30 cellular contexts compared by ENCODE assay signal in the genomic region with DNA sequence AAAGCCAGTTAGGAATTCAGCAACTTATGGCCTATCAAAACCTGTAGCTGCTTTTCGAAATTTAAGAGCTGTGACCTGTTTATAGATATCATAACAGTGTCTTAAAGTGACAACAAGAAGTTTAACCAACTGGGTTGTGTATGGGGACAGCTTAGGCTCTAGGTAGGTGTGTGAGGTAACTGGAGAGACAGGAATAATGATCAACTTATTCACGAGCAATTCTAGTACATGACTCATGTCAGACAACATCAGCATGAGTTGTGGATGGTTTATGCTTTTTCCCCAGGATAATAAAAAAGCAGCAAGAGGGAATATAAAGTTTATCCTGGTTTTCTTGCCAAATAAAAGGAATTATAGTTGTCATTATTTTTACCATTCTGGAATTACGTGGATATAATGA.
DNase-seq lines count a peak whose midpoint lies in the region; ATAC-seq and TF ChIP-seq lines count a peak whose summit lies in the region.
"Had no signal": no experiment of that assay in that cellular context is flagged by ENCODE, and none has a peak within 500 bp of the region (broad histone marks: within the 10 kb centered on the region; RNA-seq: fewer than 3 reads in every experiment).

No MANE protein-coding gene starts in this region.

- H3K9ac ChIP-seq in PC-3 (ENCODE audit: low read length) = no peak overlapping the region
- H3K9ac ChIP-seq: BLaER1 had no signal

- TF ChIP-seq CTCF in PC-3 (conservative IDR thresholded peaks at IDR 0.05; ENCODE audit: low read depth, low read length) (no peak), choroid plexus epithelial cell (conservative IDR thresholded peaks at IDR 0.05; ENCODE audit: low read depth, low read length) (no peak)

- no peaks in the 10 kb centered on the region for H3F3A ChIP-seq in PC-3 (ENCODE audit: low read length, unreplicated experiment)

- H3K36me3 ChIP-seq in PC-3 (ENCODE audit: low read depth, low read length) = no peaks in the 10 kb centered on the region
- H3K36me3 ChIP-seq: right atrium auricular region had no signal

- H3K27ac ChIP-seq in PC-3 (ENCODE audit: low read length) = no peak overlapping the region
- H3K27ac ChIP-seq: BLaER1, heart right ventricle, left lung, right atrium auricular region had no signal

- no peaks in the 10 kb centered on the region for H4K20me1 ChIP-seq in PC-3 (ENCODE audit: low read length)
- H4K20me1 ChIP-seq: BLaER1 had no signal

- POLR2A ChIA-PET in PC-3 (lab: Charles Lee; ENCODE audit: unreplicated experiment) = no interaction called here

- BruUV-seq in PC-3 (replicated peaks; lab: Mats Ljungman, UMichigan) = no TSS peak

- no peaks in the 10 kb centered on the region for H3K79me2 ChIP-seq in PC-3 (ENCODE audit: low read length)

- H3K4me3 ChIP-seq in PC-3 (ENCODE audit: low read length) (no peak overlapping the region), choroid plexus epithelial cell (ENCODE audit: low read depth, low read length) (no peak overlapping the region)
- H3K4me3 ChIP-seq: BLaER1, heart right ventricle, left lung, right atrium auricular region had no signal

- H3K27ac Mint-ChIP-seq in memory B cell = peak overlapping the region; percentile 32
- H3K27ac Mint-ChIP-seq: activated CD4-positive, alpha-beta T cell treated with anti-CD3 and anti-CD28 coated beads for 36 hours; activated naive CD4-positive, alpha-beta T cell treated with anti-CD3 and anti-CD28 coated beads, Interleukin-2, amount 10 ng/mL, durations not matched to agents 7 days and 5 days; activated T-cell treated with anti-CD3 and anti-CD28 coated beads, Interleukin-2, amount 50 U/mL, for 72 hours; natural killer cell; T-helper 1 cell treated with Interleukin-12 subunit alpha and Interleukin-12 subunit beta and Interleukin-4 antibody, amounts not matched to agents 30 μg/mL and 1 μg/mL, for 36 hours had no signal

- H3K27me3 ChIP-seq in PC-3 (ENCODE audit: low read length) = no peaks in the 10 kb centered on the region
- H3K27me3 ChIP-seq: BLaER1, heart right ventricle, left lung, right atrium auricular region had no signal

- H3K9me3 ChIP-seq in PC-3 (ENCODE audit: low read length) = no peaks in the 10 kb centered on the region
- H3K9me3 ChIP-seq: BLaER1, left lung, right atrium auricular region had no signal

- peaks cover 50% of the 10 kb centered on the region for H3K36me3 Mint-ChIP-seq in memory B cell
- H3K36me3 Mint-ChIP-seq: natural killer cell had no signal

- no peaks in the 10 kb centered on the region for H3K4me1 Mint-ChIP-seq in memory B cell
- H3K4me1 Mint-ChIP-seq: activated CD4-positive, alpha-beta T cell treated with anti-CD3 and anti-CD28 coated beads for 36 hours; activated naive CD4-positive, alpha-beta T cell treated with anti-CD3 and anti-CD28 coated beads, Interleukin-2, amount 10 ng/mL, durations not matched to agents 7 days and 5 days; natural killer cell had no signal

- no peak overlapping the region for H3K4me3 Mint-ChIP-seq in memory B cell
- H3K4me3 Mint-ChIP-seq: activated CD4-positive, alpha-beta T cell treated with anti-CD3 and anti-CD28 coated beads for 36 hours; activated naive CD4-positive, alpha-beta T cell treated with anti-CD3 and anti-CD28 coated beads, Interleukin-2, amount 10 ng/mL, durations not matched to agents 7 days and 5 days; activated T-cell treated with anti-CD3 and anti-CD28 coated beads, Interleukin-2, amount 50 U/mL, for 72 hours; natural killer cell; T-helper 1 cell treated with Interleukin-12 subunit alpha and Interleukin-12 subunit beta and Interleukin-4 antibody, amounts not matched to agents 30 μg/mL and 1 μg/mL, for 36 hours had no signal

- H3K4me2 ChIP-seq in PC-3 (ENCODE audit: low read length) = peak overlapping the region; percentile 33; the same call in 1 of the 2 replicates
- H3K4me2 ChIP-seq: BLaER1 had no signal

- H3K9me2 ChIP-seq in PC-3 (replicated peaks; ENCODE audit: low read length) = no peaks in the 10 kb centered on the region

- peak; percentile 100 for ATAC-seq in PC-3
- ATAC-seq in memory B cell (ENCODE audit: low read depth) = no peak
- no peak for ATAC-seq in GM18520 (IDR thresholded peaks at IDR 0.05; ENCODE audit: unreplicated experiment)
- no peak for ATAC-seq in HG02981 (IDR thresholded peaks at IDR 0.05; ENCODE audit: unreplicated experiment)
- ATAC-seq: activated CD4-positive, alpha-beta T cell treated with anti-CD3 and anti-CD28 coated beads for 36 hours; activated T-cell treated with anti-CD3 and anti-CD28 coated beads, Interleukin-2, amount 50 U/mL, for 72 hours; heart right ventricle; left lung; natural killer cell; Panc1; stimulated activated naive CD8-positive, alpha-beta T cell treated with anti-CD3 and anti-CD28 coated beads, Interleukin-15, Interleukin-2, amounts not matched to agents 100 U/mL and 50 U/mL, for 24 hours had no signal

- CTCF ChIA-PET in PC-3 (lab: Charles Lee) = no interaction called here

- peaks cover 13% of the 10 kb centered on the region for H3K9me3 Mint-ChIP-seq in memory B cell

- intact Hi-C loops in PC-3 (cut with micrococcal nuclease) = loop anchor here (1.0 to 10.0 kb wide), 3 partner anchors 48 to 196 kb away; no protein-coding TSS in a partner anchor

- DNase-seq in EL (peak; percentile 38), PC-3 (peak; percentile 73), choroid plexus epithelial cell (ENCODE audit: low read depth) (peak; percentile 15), memory B cell (ENCODE audit: low spot score in 2 of 2) (no peak), HPDE6-E6E7 (ENCODE audit: extremely low spot score) (no peak), germinal center (ENCODE audit: low spot score) (no peak)
- DNase-seq: activated CD4-positive, alpha-beta T cell treated with anti-CD3 and anti-CD28 coated beads for 36 hours; activated naive CD4-positive, alpha-beta T cell treated with anti-CD3 and anti-CD28 coated beads, Interleukin-2, amount 10 ng/mL, durations not matched to agents 7 days and 5 days; activated T-cell treated with anti-CD3 and anti-CD28 coated beads, Interleukin-2, amount 50 U/mL, for 72 hours; anterior cingulate cortex; central memory CD4-positive, alpha-beta T cell; dermis blood vessel endothelial cell; DND-41; heart right ventricle; KG1; left lung; midbrain; natural killer cell; NCI-H1694 treated with DMSO at 0.1 percent for 48 hours; NCI-H2171 treated with DMSO at 0.1 percent for 48 hours; NCI-H524 treated with DMSO at 0.1 percent for 48 hours; stimulated activated CD4-positive, alpha-beta T cell treated with anti-CD3 and anti-CD28 coated beads, Interleukin-12 subunit alpha, Interleukin-12 subunit beta, amount 100 ng/mL, for 4 hours; stimulated activated CD4-positive, alpha-beta T cell treated with anti-CD3 and anti-CD28 coated beads, Interleukin-4, amount 100 ng/mL, for 4 hours; stimulated activated naive CD8-positive, alpha-beta T cell treated with anti-CD3 and anti-CD28 coated beads, Interleukin-15, Interleukin-2, amounts not matched to agents 100 U/mL and 50 U/mL, for 24 hours had no signal

- H3K4me1 ChIP-seq in PC-3 (ENCODE audit: insufficient read depth, low read length) = peaks cover 24% of the 10 kb centered on the region
- H3K4me1 ChIP-seq: BLaER1, heart right ventricle, left lung, right atrium auricular region had no signal

- no peaks in the 10 kb centered on the region for H3K27me3 Mint-ChIP-seq in memory B cell
- H3K27me3 Mint-ChIP-seq: activated CD4-positive, alpha-beta T cell treated with anti-CD3 and anti-CD28 coated beads for 36 hours; activated naive CD4-positive, alpha-beta T cell treated with anti-CD3 and anti-CD28 coated beads, Interleukin-2, amount 10 ng/mL, durations not matched to agents 7 days and 5 days had no signal

- H2AFZ ChIP-seq in PC-3 (ENCODE audit: low read length) = no peak overlapping the region

Comparison
In these comparisons a context has a peak if more than half of its experiments do, and no peak if none do; other contexts are left out.
1. DNase-seq: peak in EL (single experiment), PC-3 (single experiment) and choroid plexus epithelial cell (single experiment); none in memory B cell (0 of 2), HPDE6-E6E7 (single experiment) and germinal center (single experiment).